Comparison of ENCODE assay signal across 8 cellular contexts in genomic region chr9:133532937-133533668, GRCh38. TPM values are rescaled to one million over a fixed set of nuclear protein-coding genes. Genes with fewer than 3 reads are reported as not detected.
DNase-seq lines count a peak whose midpoint lies in the region; ATAC-seq and TF ChIP-seq lines count a peak whose summit lies in the region.

No MANE protein-coding gene starts in this region.

- ATAC-seq in lung (ENCODE audit: insufficient read depth, low FRiP score) = no peak
- no peak for ATAC-seq in HG03045 (IDR thresholded peaks at IDR 0.05; ENCODE audit: unreplicated experiment)

- H3K27ac ChIP-seq in caudate nucleus (ENCODE audit: low read depth, low read length) (peak overlapping the region; percentile 48), lung (ENCODE audit: low read depth in 1 of 2, low read length in 1 of 2) (no peak overlapping the region)

- H3K4me1 ChIP-seq in lung (ENCODE audit: control insufficient read depth in 2 of 2, insufficient read depth in 2 of 2, low read length in 2 of 2) = peaks cover under 1 to 18% of the 10 kb centered on the region in 2 donors

- no peak overlapping the region for H3K4me3 ChIP-seq in lung

- H3K36me3 ChIP-seq in lung (ENCODE audit: control insufficient read depth in 2 of 2, insufficient read depth in 2 of 2, low read length in 2 of 2) = no peaks in the 10 kb centered on the region

- H3K27me3 ChIP-seq in lung (ENCODE audit: control insufficient read depth, insufficient read depth) = no peaks in the 10 kb centered on the region

- TF ChIP-seq CTCF in lung (IDR thresholded peaks at IDR 0.05; ENCODE audit: control extremely low read depth, extremely low read depth) = peak; percentile 39

- DNase-seq in NCI-H187 (lab: John Stamatoyannopoulos, UW) (peak; percentile 26 to 60), NCI-H187 treated with DMSO at 0.1 percent for 48 hours (lab: John Stamatoyannopoulos, UW) (no peak), NCI-H2107 treated with DMSO at 0.1 percent for 48 hours (lab: John Stamatoyannopoulos, UW; ENCODE audit: unreplicated experiment) (peak; percentile 33), caudate nucleus (lab: John Stamatoyannopoulos, UW) (peak in 46 of 61 donors; percentile 7 to 75 (median 36)), lung (ENCODE audit: low spot score) (peak; percentile 66)
- peak; percentile 60 for DNase-seq in activated CD4-positive, alpha-beta T cell treated with anti-CD3 and anti-CD28 coated beads for 1 hour
- peak; percentile 58 to 67 for DNase-seq in stimulated activated CD8-positive, alpha-beta memory T cell treated with anti-CD3 and anti-CD28 coated beads, Interleukin-2, amount 100 ng/mL, for 48 hours (ENCODE audit: low read depth in 2 of 2)

- 48 to 51% methylated on average over 20 of the region's 20 CpGs for WGBS in lung, 2 donors

- no peaks in the 10 kb centered on the region for H3K9me3 ChIP-seq in lung (ENCODE audit: control insufficient read depth in 2 of 2, insufficient read depth in 1 of 2, low read length in 1 of 2)

RNA-seq across cellular contexts. Expression of gene ADAMTSL2, which starts 1.4 kb away (rescaled TPM):
- 10 to 100 TPM; 11.1 to 20.6 TPM for total RNA-seq in lung
- 1 to 10 TPM; 6.4 to 9.1 TPM for polyA plus RNA-seq in lung

RNA-seq across cellular contexts. Expression of gene MYMK, which starts 8.3 kb away (rescaled TPM):
- total RNA-seq in lung = not detected
- not detected for polyA plus RNA-seq in lung

RNA-seq across cellular contexts. Expression of gene SLC2A6, which starts 54.2 kb away (rescaled TPM):
- 10 to 100 TPM in 1 of 2 donors, 1 to 10 TPM in 1; 9.3 to 27.8 TPM for total RNA-seq in lung
- 10 to 100 TPM in 1 of 2 donors, 1 to 10 TPM in 1; 8.4 to 49.6 TPM for polyA plus RNA-seq in lung
